30 cellular contexts compared by ENCODE assay signal in genomic region chr10:96225119-96225518, GRCh38. TPM values are rescaled to one million over a fixed set of nuclear protein-coding genes. Genes with fewer than 3 reads are reported as not detected.
DNase-seq lines count a peak whose midpoint lies in the region; TF ChIP-seq lines count a peak whose summit lies in the region.
"Had no signal": no experiment of that assay in that cellular context is flagged by ENCODE, and none has a peak within 500 bp of the region (broad histone marks: within the 10 kb centered on the region; RNA-seq: fewer than 3 reads in every experiment).

No MANE protein-coding gene starts in this region.

- no peaks in the 10 kb centered on the region for H3K36me3 ChIP-seq in mammary epithelial cell (ENCODE audit: insufficient read depth, low read length)
- H3K36me3 ChIP-seq in neuronal stem cell (replicated peaks in 1 of 2; ENCODE audit: control insufficient read depth in 2 of 2, insufficient read depth in 2 of 2, low read length in 2 of 2): no peaks in the 10 kb centered on the region
- no peaks in the 10 kb centered on the region for H3K36me3 ChIP-seq in tibial artery
- H3K36me3 ChIP-seq: brain microvascular endothelial cell, uterus had no signal

- CTCF ChIA-PET in mammary epithelial cell (lab: Charles Lee; ENCODE audit: low non-redundant PET): no interaction called here

- no peak overlapping the region for H3K4ac ChIP-seq in neuronal stem cell (ENCODE audit: low read length)

- no peaks in the 10 kb centered on the region for H3K79me1 ChIP-seq in neuronal stem cell (ENCODE audit: low read depth, low read length)

- no peaks in the 10 kb centered on the region for H3K4me1 ChIP-seq in mammary epithelial cell (ENCODE audit: insufficient read depth, low read length)
- H3K4me1 ChIP-seq in neuronal stem cell (ENCODE audit: control insufficient read depth in 2 of 2, insufficient read depth in 1 of 2, low read depth in 1 of 2, low read length in 2 of 2): no peaks in the 10 kb centered on the region
- H3K4me1 ChIP-seq in tibial artery: no peaks in the 10 kb centered on the region
- H3K4me1 ChIP-seq: lower lobe of right lung, testis, uterus had no signal

- H3K9me3 ChIP-seq in mammary epithelial cell (replicated peaks; ENCODE audit: insufficient read depth, low read length): no peaks in the 10 kb centered on the region
- no peaks in the 10 kb centered on the region for H3K9me3 ChIP-seq in neuronal stem cell (replicated peaks in 1 of 2; ENCODE audit: control insufficient read depth in 2 of 2, insufficient read depth in 1 of 2, low read depth in 1 of 2, low read length in 2 of 2)
- no peaks in the 10 kb centered on the region for H3K9me3 ChIP-seq in tibial artery
- H3K9me3 ChIP-seq: lower lobe of right lung, testis, uterus had no signal

- no peaks in the 10 kb centered on the region for H4K20me1 ChIP-seq in mammary epithelial cell (ENCODE audit: insufficient read depth, low read length)

- H2BK120ac ChIP-seq in neuronal stem cell (ENCODE audit: low read depth, low read length): no peak overlapping the region

- peaks cover 2% of the 10 kb centered on the region for H3K4me1 Mint-ChIP-seq in activated T-helper 2 cell treated with anti-CD3 and anti-CD28 coated beads, Interferon-gamma antibody, Interleukin-2, Interleukin-4, amounts not matched to agents 10 μg/mL and 5 μg/mL and 100 μg/mL, durations not matched to agents 14 hours and 24 hours and 36 hours (ENCODE audit: low read depth)
- H3K4me1 Mint-ChIP-seq: activated CD4-positive, alpha-beta memory T cell treated with anti-CD3 and anti-CD28 coated beads, Interleukin-2, amount 10 ng/mL, durations not matched to agents 7 days and 5 days; activated naive CD4-positive, alpha-beta T cell treated with anti-CD3 and anti-CD28 coated beads, Interleukin-2, amount 10 ng/mL, durations not matched to agents 7 days and 5 days; nephron had no signal

- no peak overlapping the region for H3K4me3 ChIP-seq in Jurkat, Clone E6-1 (ENCODE audit: low read length)
- H3K4me3 ChIP-seq in mammary epithelial cell (replicated peaks in 1 of 3; ENCODE audit: insufficient read depth in 1 of 3, low read depth in 2 of 3, low read length in 3 of 3) (no peak overlapping the region), neuronal stem cell (ENCODE audit: low read length in 2 of 2) (no peak overlapping the region), tibial artery (no peak overlapping the region)
- H3K4me3 ChIP-seq: hepatocyte, lower lobe of right lung, testis, uterus had no signal

- no peak overlapping the region for H2AK5ac ChIP-seq in neuronal stem cell (ENCODE audit: low read depth, low read length)

- H3K18ac ChIP-seq in neuronal stem cell (ENCODE audit: low read length): peak overlapping the region; percentile 51

- H3K4me3 Mint-ChIP-seq in activated T-helper 2 cell treated with anti-CD3 and anti-CD28 coated beads, Interferon-gamma antibody, Interleukin-2, Interleukin-4, amounts not matched to agents 10 μg/mL and 5 μg/mL and 100 μg/mL, durations not matched to agents 14 hours and 24 hours and 36 hours (ENCODE audit: low read depth): no peak overlapping the region
- H3K4me3 Mint-ChIP-seq: activated CD4-positive, alpha-beta memory T cell treated with anti-CD3 and anti-CD28 coated beads, Interleukin-2, amount 10 ng/mL, durations not matched to agents 7 days and 5 days; activated naive CD4-positive, alpha-beta T cell treated with anti-CD3 and anti-CD28 coated beads, Interleukin-2, amount 10 ng/mL, durations not matched to agents 7 days and 5 days; activated T-helper 1 cell treated with anti-CD3 and anti-CD28 coated beads, Interleukin-12 subunit alpha, Interleukin-12 subunit beta, Interleukin-2, Interleukin-4 antibody, amounts not matched to agents 30 ng/mL and 10 ng/mL and 1 ng/mL, durations not matched to agents 14 hours and 24 hours and 36 hours; B cell; CD4-positive, alpha-beta memory T cell; nephron had no signal

- H3K27ac ChIP-seq in mammary epithelial cell (ENCODE audit: insufficient read depth, low read depth, low read length) (no peak overlapping the region), neuronal stem cell (replicated peaks; ENCODE audit: low read length) (no peak overlapping the region), tibial artery (no peak overlapping the region)
- H3K27ac ChIP-seq: brain microvascular endothelial cell, hepatocyte, lower lobe of right lung, testis, uterus had no signal

- no peaks in the 10 kb centered on the region for H3K36me3 Mint-ChIP-seq in activated T-helper 2 cell treated with anti-CD3 and anti-CD28 coated beads, Interferon-gamma antibody, Interleukin-2, Interleukin-4, amounts not matched to agents 10 μg/mL and 5 μg/mL and 100 μg/mL, durations not matched to agents 14 hours and 24 hours and 36 hours (ENCODE audit: low read depth)
- H3K36me3 Mint-ChIP-seq: activated naive CD4-positive, alpha-beta T cell treated with anti-CD3 and anti-CD28 coated beads, Interleukin-2, amount 10 ng/mL, durations not matched to agents 7 days and 5 days; CD4-positive, alpha-beta memory T cell had no signal

- DNase-seq in DMS53 treated with DMSO at 0.1 percent for 48 hours (lab: John Stamatoyannopoulos, UW; ENCODE audit: unreplicated experiment) (peak; percentile 77), mammary epithelial cell (peak; percentile 5), neuronal stem cell (ENCODE audit: low spot score) (no peak), tibial artery (no peak)
- DNase-seq in Jurkat, Clone E6-1 (ENCODE audit: low read depth, low spot score): peak; percentile 29
- no peak for DNase-seq in activated T-helper 2 cell treated with anti-CD3 and anti-CD28 coated beads, Interferon-gamma antibody, Interleukin-2, Interleukin-4, amounts not matched to agents 10 μg/mL and 5 μg/mL and 100 μg/mL, durations not matched to agents 14 hours and 24 hours and 36 hours (ENCODE audit: low spot score)
- DNase-seq in activated effector memory CD4-positive, alpha-beta T cell treated with anti-CD3 and anti-CD28 coated beads, Interleukin-2, amount 50 U/mL, for 16 hours: no peak
- DNase-seq: ACHN; activated CD4-positive, alpha-beta memory T cell treated with anti-CD3 and anti-CD28 coated beads, Interleukin-2, amount 10 ng/mL, durations not matched to agents 7 days and 5 days; activated CD4-positive, alpha-beta T cell treated with anti-CD3 and anti-CD28 coated beads for 1 hour; activated CD8-positive, alpha-beta memory T cell treated with anti-CD3 and anti-CD28 coated beads, Interleukin-2, amount 50 U/mL, for 48 hours; activated naive CD4-positive, alpha-beta T cell treated with anti-CD3 and anti-CD28 coated beads, Interleukin-2, amount 10 ng/mL, durations not matched to agents 7 days and 5 days; brain microvascular endothelial cell; CD4-positive, alpha-beta memory T cell; lower lobe of right lung; NCI-H524 treated with DMSO at 0.1 percent for 48 hours; PC-3; retina; small intestine; stimulated activated CD4-positive, alpha-beta T cell treated with anti-CD3 and anti-CD28 coated beads, Interleukin-1b, Interleukin-23, amount 100 ng/mL, for 48 hours; stimulated activated naive CD8-positive, alpha-beta T cell treated with anti-CD3 and anti-CD28 coated beads, Interleukin-15, Interleukin-2, amounts not matched to agents 100 U/mL and 50 U/mL, for 24 hours; testis; uterus had no signal

- in situ Hi-C loops in mammary epithelial cell (cut with MboI; ENCODE audit: low sequenced_read_pairs in 2 of 2): loop anchor here (5.0 to 10.0 kb wide), 2 partner anchors 72 to 190 kb away; no protein-coding TSS in a partner anchor

- H3K4me2 ChIP-seq in mammary epithelial cell (ENCODE audit: insufficient read depth, low read depth, low read length) (no peak overlapping the region), neuronal stem cell (ENCODE audit: insufficient read depth, low read length, poor library complexity, severe bottlenecking) (no peak overlapping the region)
- H3K4me2 ChIP-seq: hepatocyte had no signal

- H3K23ac ChIP-seq in neuronal stem cell (ENCODE audit: low read depth, low read length, poor library complexity): no peak overlapping the region

- BruUV-seq in mammary epithelial cell (replicated peaks; lab: Mats Ljungman, UMichigan): no TSS peak

- no peak overlapping the region for H2BK5ac ChIP-seq in neuronal stem cell (ENCODE audit: low read length)

- 94% methylated on average over 4 of the region's 6 CpGs for WGBS in mammary epithelial cell (ENCODE audit: low coverage, missing lambda C conversion rate)
- WGBS in neuronal stem cell (ENCODE audit: extremely low coverage in 2 of 2, insufficient read length in 2 of 2, insufficient replicate concordance in 1 of 2), 2 donors: no CpG with 5 or more reads among the region's 6 CpGs

- intact Hi-C loops in mammary epithelial cell (cut with micrococcal nuclease) (loop anchor here (10.0 kb wide), 1 partner anchor 180 kb away; the partner anchor contains the start of gene CCNJ), tibial artery (cut with DNase I; ENCODE audit: low total_unique reads) (no loop called here)
- intact Hi-C loops in activated T-helper 2 cell treated with anti-CD3 and anti-CD28 coated beads, Interferon-gamma antibody, Interleukin-2, Interleukin-4, amounts not matched to agents 10 μg/mL and 5 μg/mL and 100 μg/mL, durations not matched to agents 14 hours and 24 hours and 36 hours (cut with micrococcal nuclease): no loop called here

- dilution Hi-C loops in mammary epithelial cell (cut with HindIII; ENCODE audit: low sequenced_read_pairs): no loop called here

- H3K79me2 ChIP-seq in mammary epithelial cell (ENCODE audit: insufficient read depth, low read length): no peaks in the 10 kb centered on the region
- H3K79me2 ChIP-seq: hepatocyte had no signal

- H3K9ac ChIP-seq in mammary epithelial cell (ENCODE audit: insufficient read depth, low read length) (no peak overlapping the region), neuronal stem cell (ENCODE audit: low read depth, low read length, poor library complexity) (peak overlapping the region; percentile 46)

- no peaks in the 10 kb centered on the region for H3K9me3 Mint-ChIP-seq in activated T-helper 2 cell treated with anti-CD3 and anti-CD28 coated beads, Interferon-gamma antibody, Interleukin-2, Interleukin-4, amounts not matched to agents 10 μg/mL and 5 μg/mL and 100 μg/mL, durations not matched to agents 14 hours and 24 hours and 36 hours
- H3K9me3 Mint-ChIP-seq: activated CD4-positive, alpha-beta memory T cell treated with anti-CD3 and anti-CD28 coated beads, Interleukin-2, amount 10 ng/mL, durations not matched to agents 7 days and 5 days; activated naive CD4-positive, alpha-beta T cell treated with anti-CD3 and anti-CD28 coated beads, Interleukin-2, amount 10 ng/mL, durations not matched to agents 7 days and 5 days; activated T-helper 1 cell treated with anti-CD3 and anti-CD28 coated beads, Interleukin-12 subunit alpha, Interleukin-12 subunit beta, Interleukin-2, Interleukin-4 antibody, amounts not matched to agents 30 ng/mL and 10 ng/mL and 1 ng/mL, durations not matched to agents 14 hours and 24 hours and 36 hours; nephron had no signal

- H3K27me3 ChIP-seq in mammary epithelial cell (ENCODE audit: insufficient read depth, low read length) (no peaks in the 10 kb centered on the region), neuronal stem cell (ENCODE audit: control insufficient read depth in 3 of 3, insufficient read depth in 3 of 3, low read depth in 1 of 3, low read length in 3 of 3) (peaks cover 0 to 16% (median 0%) of the 10 kb centered on the region in 3 experiments), tibial artery (no peaks in the 10 kb centered on the region)
- H3K27me3 ChIP-seq: brain microvascular endothelial cell, hepatocyte, testis, uterus had no signal

- H3K14ac ChIP-seq in neuronal stem cell (ENCODE audit: low read length): no peak overlapping the region

- no peak overlapping the region for H4K91ac ChIP-seq in neuronal stem cell (ENCODE audit: low read depth, low read length, poor library complexity)

- H2BK12ac ChIP-seq in neuronal stem cell (ENCODE audit: low read length): no peak overlapping the region

- H4K8ac ChIP-seq in neuronal stem cell (ENCODE audit: low read depth, low read length): no peak overlapping the region

- no peak for TF ChIP-seq CTCF in mammary epithelial cell (conservative IDR thresholded peaks at IDR 0.05 in 1 of 2, IDR thresholded peaks at IDR 0.05 in 1 of 2; ENCODE audit: extremely low read depth in 1 of 2, insufficient read depth in 1 of 2, low read depth in 1 of 2, low read length in 2 of 2)
- TF ChIP-seq CTCF in tibial artery (IDR thresholded peaks at IDR 0.05): no peak

- H2BK15ac ChIP-seq in neuronal stem cell (ENCODE audit: low read length): no peak overlapping the region

- no peak overlapping the region for H3K27ac Mint-ChIP-seq in activated T-helper 2 cell treated with anti-CD3 and anti-CD28 coated beads, Interferon-gamma antibody, Interleukin-2, Interleukin-4, amounts not matched to agents 10 μg/mL and 5 μg/mL and 100 μg/mL, durations not matched to agents 14 hours and 24 hours and 36 hours
- H3K27ac Mint-ChIP-seq: activated CD4-positive, alpha-beta memory T cell treated with anti-CD3 and anti-CD28 coated beads, Interleukin-2, amount 10 ng/mL, durations not matched to agents 7 days and 5 days; activated naive CD4-positive, alpha-beta T cell treated with anti-CD3 and anti-CD28 coated beads, Interleukin-2, amount 10 ng/mL, durations not matched to agents 7 days and 5 days; activated T-helper 1 cell treated with anti-CD3 and anti-CD28 coated beads, Interleukin-12 subunit alpha, Interleukin-12 subunit beta, Interleukin-2, Interleukin-4 antibody, amounts not matched to agents 30 ng/mL and 10 ng/mL and 1 ng/mL, durations not matched to agents 14 hours and 24 hours and 36 hours; B cell; CD4-positive, alpha-beta memory T cell; nephron had no signal

- H3K27me3 Mint-ChIP-seq in activated T-helper 2 cell treated with anti-CD3 and anti-CD28 coated beads, Interferon-gamma antibody, Interleukin-2, Interleukin-4, amounts not matched to agents 10 μg/mL and 5 μg/mL and 100 μg/mL, durations not matched to agents 14 hours and 24 hours and 36 hours (ENCODE audit: low read depth): peaks cover 5% of the 10 kb centered on the region
- H3K27me3 Mint-ChIP-seq: B cell had no signal

- no peak overlapping the region for H2AFZ ChIP-seq in mammary epithelial cell (ENCODE audit: low read depth, low read length)
- no peak overlapping the region for H2AFZ ChIP-seq in neuronal stem cell (ENCODE audit: low read length)
- H2AFZ ChIP-seq: hepatocyte had no signal

RNA-seq across cellular contexts. Expression of gene BLNK, which starts 46.2 kb away (rescaled TPM):
- polyA plus RNA-seq in Jurkat, Clone E6-1 (2012; ENCODE audit: insufficient read depth, insufficient read length): not detected
- 1 to 10 TPM; 5.8 to 9.8 TPM for total RNA-seq in mammary epithelial cell
- polyA plus RNA-seq in mammary epithelial cell: 2.9 TPM
- not detected for polyA minus RNA-seq in mammary epithelial cell
- polyA plus RNA-seq in neuronal stem cell (2013, experiment 1 of 2): not detected
- polyA plus RNA-seq in neuronal stem cell (2013, experiment 2 of 2): not detected
- not detected in 2 replicates for total RNA-seq in activated T-helper 2 cell treated with anti-CD3 and anti-CD28 coated beads, Interferon-gamma antibody, Interleukin-2, Interleukin-4, amounts not matched to agents 10 μg/mL and 5 μg/mL and 100 μg/mL, durations not matched to agents 14 hours and 24 hours and 36 hours
- total RNA-seq: activated CD4-positive, alpha-beta memory T cell treated with anti-CD3 and anti-CD28 coated beads, Interleukin-2, amount 10 ng/mL, durations not matched to agents 7 days and 5 days; activated T-helper 1 cell treated with anti-CD3 and anti-CD28 coated beads, Interleukin-12 subunit alpha, Interleukin-12 subunit beta, Interleukin-2, Interleukin-4 antibody, amounts not matched to agents 30 ng/mL and 10 ng/mL and 1 ng/mL, durations not matched to agents 14 hours and 24 hours and 36 hours; chondrocyte; PC-3; T-helper 2 cell treated with Interferon-gamma antibody and Interleukin-4, amounts not matched to agents 100 ng/mL and 5 ng/mL, for 36 hours had no signal
- polyA plus RNA-seq: fibroblast of lung had no signal

Comparison
In these comparisons a context has a peak if more than half of its experiments do, and no peak if none do; other contexts are left out.
1. DNase-seq: peak in DMS53 treated with DMSO at 0.1 percent for 48 hours (single experiment), Jurkat, Clone E6-1 (single experiment) and mammary epithelial cell (single experiment); none in neuronal stem cell (single experiment), activated T-helper 2 cell treated with anti-CD3 and anti-CD28 coated beads, Interferon-gamma antibody, Interleukin-2, Interleukin-4, amounts not matched to agents 10 μg/mL and 5 μg/mL and 100 μg/mL, durations not matched to agents 14 hours and 24 hours and 36 hours (single experiment), tibial artery (0 of 2) and activated effector memory CD4-positive, alpha-beta T cell treated with anti-CD3 and anti-CD28 coated beads, Interleukin-2, amount 50 U/mL, for 16 hours (single experiment).